1 cellular context compared by ENCODE assay signal in the genomic region with DNA sequence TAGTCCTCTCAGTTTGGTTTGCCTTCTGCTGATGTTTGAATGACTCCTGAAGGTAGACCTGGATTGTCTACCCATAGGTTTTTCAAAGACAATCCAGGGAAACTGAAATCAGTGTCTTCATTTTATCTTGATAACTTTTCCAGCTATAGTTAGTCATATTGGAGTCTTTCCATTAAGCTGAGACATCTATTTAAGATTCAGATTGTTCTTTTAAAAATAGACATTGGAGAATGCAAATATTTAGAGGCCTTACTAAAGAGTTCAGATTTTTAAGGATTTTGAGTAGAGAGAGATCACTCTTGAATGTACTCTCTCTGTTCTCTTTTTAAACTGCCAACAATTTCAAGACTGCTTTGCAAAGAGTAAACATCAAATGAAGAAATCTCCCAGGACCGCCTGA.
TF ChIP-seq lines count a peak whose summit lies in the region.

No MANE protein-coding gene starts in this region.

TF ChIP-seq in HepG2, 621 proteins besides CTCF, POLR2A, EP300 and RAD21 (continued from another document):
- TF ChIP-seq, protein P1, sequence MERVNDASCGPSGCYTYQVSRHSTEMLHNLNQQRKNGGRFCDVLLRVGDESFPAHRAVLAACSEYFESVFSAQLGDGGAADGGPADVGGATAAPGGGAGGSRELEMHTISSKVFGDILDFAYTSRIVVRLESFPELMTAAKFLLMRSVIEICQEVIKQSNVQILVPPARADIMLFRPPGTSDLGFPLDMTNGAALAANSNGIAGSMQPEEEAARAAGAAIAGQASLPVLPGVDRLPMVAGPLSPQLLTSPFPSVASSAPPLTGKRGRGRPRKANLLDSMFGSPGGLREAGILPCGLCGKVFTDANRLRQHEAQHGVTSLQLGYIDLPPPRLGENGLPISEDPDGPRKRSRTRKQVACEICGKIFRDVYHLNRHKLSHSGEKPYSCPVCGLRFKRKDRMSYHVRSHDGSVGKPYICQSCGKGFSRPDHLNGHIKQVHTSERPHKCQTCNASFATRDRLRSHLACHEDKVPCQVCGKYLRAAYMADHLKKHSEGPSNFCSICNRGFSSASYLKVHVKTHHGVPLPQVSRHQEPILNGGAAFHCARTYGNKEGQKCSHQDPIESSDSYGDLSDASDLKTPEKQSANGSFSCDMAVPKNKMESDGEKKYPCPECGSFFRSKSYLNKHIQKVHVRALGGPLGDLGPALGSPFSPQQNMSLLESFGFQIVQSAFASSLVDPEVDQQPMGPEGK (CRISPR knock-in tag; IDR thresholded peaks at IDR 0.05) = no peak
- no peak for TF ChIP-seq ERF (CRISPR knock-in tag; IDR thresholded peaks at IDR 0.05)
- TF ChIP-seq AGO1 (IDR thresholded peaks at IDR 0.05; ENCODE audit: low read depth, low read length, poor library complexity, severe bottlenecking) = no peak
- TF ChIP-seq, protein P2, sequence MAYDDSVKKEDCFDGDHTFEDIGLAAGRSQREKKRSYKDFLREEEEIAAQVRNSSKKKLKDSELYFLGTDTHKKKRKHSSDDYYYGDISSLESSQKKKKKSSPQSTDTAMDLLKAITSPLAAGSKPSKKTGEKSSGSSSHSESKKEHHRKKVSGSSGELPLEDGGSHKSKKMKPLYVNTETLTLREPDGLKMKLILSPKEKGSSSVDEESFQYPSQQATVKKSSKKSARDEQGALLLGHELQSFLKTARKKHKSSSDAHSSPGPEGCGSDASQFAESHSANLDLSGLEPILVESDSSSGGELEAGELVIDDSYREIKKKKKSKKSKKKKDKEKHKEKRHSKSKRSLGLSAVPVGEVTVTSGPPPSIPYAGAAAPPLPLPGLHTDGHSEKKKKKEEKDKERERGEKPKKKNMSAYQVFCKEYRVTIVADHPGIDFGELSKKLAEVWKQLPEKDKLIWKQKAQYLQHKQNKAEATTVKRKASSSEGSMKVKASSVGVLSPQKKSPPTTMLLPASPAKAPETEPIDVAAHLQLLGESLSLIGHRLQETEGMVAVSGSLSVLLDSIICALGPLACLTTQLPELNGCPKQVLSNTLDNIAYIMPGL (CRISPR knock-in tag; IDR thresholded peaks at IDR 0.05; ENCODE audit: borderline replicate concordance in 1 of 2, low read depth in 1 of 2) = no peak
- no peak for TF ChIP-seq SMAD9 (CRISPR knock-in tag; IDR thresholded peaks at IDR 0.05)
- TF ChIP-seq RFXANK (CRISPR knock-in tag; IDR thresholded peaks at IDR 0.05) = no peak
- TF ChIP-seq, protein P3, sequence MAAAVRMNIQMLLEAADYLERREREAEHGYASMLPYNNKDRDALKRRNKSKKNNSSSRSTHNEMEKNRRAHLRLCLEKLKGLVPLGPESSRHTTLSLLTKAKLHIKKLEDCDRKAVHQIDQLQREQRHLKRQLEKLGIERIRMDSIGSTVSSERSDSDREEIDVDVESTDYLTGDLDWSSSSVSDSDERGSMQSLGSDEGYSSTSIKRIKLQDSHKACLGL (CRISPR knock-in tag; IDR thresholded peaks at IDR 0.05) = no peak
- TF ChIP-seq, protein P4, sequence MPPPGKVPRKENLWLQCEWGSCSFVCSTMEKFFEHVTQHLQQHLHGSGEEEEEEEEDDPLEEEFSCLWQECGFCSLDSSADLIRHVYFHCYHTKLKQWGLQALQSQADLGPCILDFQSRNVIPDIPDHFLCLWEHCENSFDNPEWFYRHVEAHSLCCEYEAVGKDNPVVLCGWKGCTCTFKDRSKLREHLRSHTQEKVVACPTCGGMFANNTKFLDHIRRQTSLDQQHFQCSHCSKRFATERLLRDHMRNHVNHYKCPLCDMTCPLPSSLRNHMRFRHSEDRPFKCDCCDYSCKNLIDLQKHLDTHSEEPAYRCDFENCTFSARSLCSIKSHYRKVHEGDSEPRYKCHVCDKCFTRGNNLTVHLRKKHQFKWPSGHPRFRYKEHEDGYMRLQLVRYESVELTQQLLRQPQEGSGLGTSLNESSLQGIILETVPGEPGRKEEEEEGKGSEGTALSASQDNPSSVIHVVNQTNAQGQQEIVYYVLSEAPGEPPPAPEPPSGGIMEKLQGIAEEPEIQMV (CRISPR knock-in tag; IDR thresholded peaks at IDR 0.05; ENCODE audit: low read depth) = no peak
- TF ChIP-seq ZNF747 (CRISPR knock-in tag; IDR thresholded peaks at IDR 0.05; ENCODE audit: borderline replicate concordance) = no peak
- no peak for TF ChIP-seq U2AF1 (optimal IDR thresholded peaks at IDR 0.05; ENCODE audit: low read depth, low read length)
- TF ChIP-seq, protein P5, sequence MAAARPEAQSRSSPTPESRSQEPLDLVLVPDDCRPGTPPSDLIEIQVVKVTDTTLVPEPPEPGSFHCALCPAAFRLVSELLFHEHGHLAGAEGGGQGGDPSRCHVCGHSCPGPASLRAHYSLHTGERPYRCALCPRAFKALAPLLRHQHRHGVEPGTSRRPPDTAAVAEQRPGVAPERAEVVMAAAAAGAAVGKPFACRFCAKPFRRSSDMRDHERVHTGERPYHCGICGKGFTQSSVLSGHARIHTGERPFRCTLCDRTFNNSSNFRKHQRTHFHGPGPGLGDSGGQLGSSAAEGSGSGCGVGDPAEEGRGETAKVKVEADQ (CRISPR knock-in tag; IDR thresholded peaks at IDR 0.05; ENCODE audit: borderline replicate concordance) = no peak
- TF ChIP-seq ZNF317 (CRISPR knock-in tag; IDR thresholded peaks at IDR 0.05) = no peak
